8 cellular contexts compared by ENCODE assay signal in the genomic region with DNA sequence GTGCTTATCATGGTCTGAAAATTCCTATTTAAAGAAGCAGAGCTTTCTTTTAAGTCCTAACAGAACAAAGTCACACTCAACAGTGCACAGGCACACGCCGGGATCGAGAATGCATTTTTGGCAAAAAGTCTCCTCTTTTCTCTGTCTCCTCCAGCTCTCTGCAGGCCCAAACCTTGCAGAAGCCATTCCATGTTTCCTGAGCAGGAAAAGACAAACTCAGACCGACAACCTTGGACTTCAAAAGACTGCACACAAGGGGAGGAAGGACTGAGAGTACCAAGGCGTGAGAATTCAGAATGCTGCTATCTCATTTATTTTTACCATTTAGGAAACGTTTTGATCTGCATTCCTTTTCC.
DNase-seq lines count a peak whose midpoint lies in the region; ATAC-seq and TF ChIP-seq lines count a peak whose summit lies in the region.

No MANE protein-coding gene starts in this region.

- H3K27me3 ChIP-seq in foreskin keratinocyte: no peaks in the 10 kb centered on the region

- ATAC-seq in GM19438 (IDR thresholded peaks at IDR 0.05; ENCODE audit: low read depth, unreplicated experiment) (peak; percentile 1), foreskin keratinocyte (no peak), GM18498 (IDR thresholded peaks at IDR 0.05; ENCODE audit: unreplicated experiment) (no peak)

- TF ChIP-seq CTCF in VCaP (conservative IDR thresholded peaks at IDR 0.05) (no peak), foreskin keratinocyte (conservative IDR thresholded peaks at IDR 0.05) (no peak)

- DNase-seq in foreskin keratinocyte: no peak
- DNase-seq in HPDE6-E6E7 (ENCODE audit: extremely low spot score): no peak
- DNase-seq in DMS79 treated with DMSO at 0.1 percent for 48 hours (lab: John Stamatoyannopoulos, UW): no peak
- DNase-seq in ACHN: no peak

- peaks cover 41% of the 10 kb centered on the region for H3K4me1 ChIP-seq in foreskin keratinocyte

- H3K4me3 ChIP-seq in skin epidermis: peak overlapping the region; percentile 51 to 74 (median 56)

- H3K27ac ChIP-seq in VCaP: peak overlapping the region; percentile 95
- peak overlapping the region; percentile 96 for H3K27ac ChIP-seq in foreskin keratinocyte
- peak overlapping the region; percentile 91 to 99 (median 98) for H3K27ac ChIP-seq in skin epidermis

- in situ Hi-C loops in ACHN (cut with HindIII; ENCODE audit: low pct_ligation_motif_present, low pct_unique_long_range_greater_than_20kb, low sequenced_read_pairs): no loop called here
